In genomic region chr16:1474796-1475551, GRCh38 we compare ENCODE assay signal across 8 cellular contexts. TPM values are rescaled to one million over a fixed set of nuclear protein-coding genes. Genes with fewer than 3 reads are reported as not detected.
A peak's percentile ranks its signal among the peaks of the same experiment; 100 is the strongest.
DNase-seq lines count a peak whose midpoint lies in the region; ATAC-seq, FAIRE-seq and TF ChIP-seq lines count a peak whose summit lies in the region.

TSS of gene CLCN7 (minus strand) at chr16:1475028. CDS start at chr16:1474974, 54 bp downstream.

- peak; percentile 70 to 86 (median 80) for DNase-seq in CD4-positive, alpha-beta T cell
- peak; percentile 71 to 74 for DNase-seq in NOMO-1 (lab: John Stamatoyannopoulos, UW; ENCODE audit: unreplicated experiment in 2 of 2)
- peak; percentile 93 for DNase-seq in activated CD8-positive, alpha-beta memory T cell treated with anti-CD3 and anti-CD28 coated beads, Interleukin-2, amount 10 ng/mL, durations not matched to agents 7 days and 5 days
- DNase-seq in H1 (ENCODE audit: low read depth in 1 of 2, low spot score in 2 of 2) = peak; percentile 25 to 93
- peak; percentile 88 for DNase-seq in mesendoderm
- DNase-seq in stimulated activated CD8-positive, alpha-beta memory T cell treated with anti-CD3 and anti-CD28 coated beads, Interleukin-12 subunit alpha, Interleukin-12 subunit beta, amount 100 ng/mL, for 4 hours (ENCODE audit: low read depth) = peak; percentile 80

- H2BK5ac ChIP-seq in H1 (ENCODE audit: low read depth, low read length) (peak within 1 kb of the TSS; percentile 35; the same call in 1 of the 2 replicates), mesendoderm (ENCODE audit: low read length) (no peak within 1 kb of the TSS)

- peak within 1 kb of the TSS; percentile 88 for H3K4me3 Mint-ChIP-seq in CD4-positive, alpha-beta T cell
- H3K4me3 Mint-ChIP-seq in activated CD8-positive, alpha-beta memory T cell treated with anti-CD3 and anti-CD28 coated beads, Interleukin-2, amount 10 ng/mL, durations not matched to agents 7 days and 5 days = peak within 1 kb of the TSS; percentile 80

- no peak within 1 kb of the TSS; the same call in 1 of the 2 replicates for H2AFZ ChIP-seq in H1 (ENCODE audit: low read length)

- intact Hi-C loops in CD4-positive, alpha-beta T cell (cut with DNase I, micrococcal nuclease) = loop anchor here (1.0 to 10.0 kb wide), 9 partner anchors 18 to 570 kb away; partner anchors contain the start of genes TELO2 (in 2 of the 2), TMEM204 (in 2 of the 2), UQCC4 (in 2 of the 2) and CRAMP1 (in 1 of the 2)

- H2BK15ac ChIP-seq in H1 (ENCODE audit: low read length) (no peak within 1 kb of the TSS), mesendoderm (replicated peaks; ENCODE audit: low read depth) (no peak within 1 kb of the TSS)

- peak within 1 kb of the TSS; percentile 65 for H4K91ac ChIP-seq in H1 (replicated peaks; ENCODE audit: insufficient read length, low read length)

- POLR2A ChIA-PET in CD4-positive, alpha-beta T cell (lab: Charles Lee) = interaction anchor here (0.8 to 1.3 kb wide), 2 partner anchors 18 to 59 kb away, joined by 3 to 4 read pairs; partner anchors contain the start of genes TELO2 and TMEM204
- POLR2A ChIA-PET in H1 (lab: Charles Lee; ENCODE audit: partially characterized antibody) = interaction anchor here (1.1 to 1.3 kb wide), 2 partner anchors 10 to 50 kb away, joined by 3 read pairs; no protein-coding TSS in a partner anchor

- H3K9me3 ChIP-seq in CD4-positive, alpha-beta T cell (ENCODE audit: control insufficient read depth, low read length) = no peaks in the 10 kb centered on the region
- H3K9me3 ChIP-seq in H1 (ENCODE audit: insufficient read depth in 2 of 2, low read depth in 1 of 2, low read length in 1 of 2) = peaks cover 5 to 8% of the 10 kb centered on the region in 2 experiments; a peak in 2 of 4 replicates

- no peaks in the 10 kb centered on the region for H3K36me3 ChIP-seq in H1 (ENCODE audit: control insufficient read depth in 2 of 4, insufficient read depth in 4 of 4, low read length in 3 of 4)
- H3K36me3 ChIP-seq in mesendoderm (ENCODE audit: control insufficient read depth, insufficient read depth, low read length) = no peaks in the 10 kb centered on the region

- H3K27me3 ChIP-seq in CD4-positive, alpha-beta T cell (ENCODE audit: control insufficient read depth, insufficient read depth, low read length) = no peaks in the 10 kb centered on the region
- H3K27me3 ChIP-seq in H1 (replicated peaks in 1 of 4; ENCODE audit: control insufficient read depth in 3 of 4, extremely low read depth in 1 of 4, insufficient read depth in 3 of 4, low read length in 3 of 4) = peaks cover 0 to 5% (median 0%) of the 10 kb centered on the region in 4 experiments; a peak in 2 of 7 replicates
- H3K27me3 ChIP-seq in mesendoderm (ENCODE audit: insufficient read depth, low read length, poor library complexity) = no peaks in the 10 kb centered on the region

- H2BK120ac ChIP-seq in H1 (replicated peaks; ENCODE audit: low read depth, low read length) = peak within 1 kb of the TSS; percentile 38
- no peak within 1 kb of the TSS for H2BK120ac ChIP-seq in mesendoderm (ENCODE audit: low read depth, low read length)

- H3K79me1 ChIP-seq in H1 (ENCODE audit: low read depth, low read length) = peaks cover 19% of the 10 kb centered on the region
- H3K79me1 ChIP-seq in mesendoderm (ENCODE audit: low read length) = peaks cover 4% of the 10 kb centered on the region

- no peak for TF ChIP-seq RAD21 in H1 (IDR thresholded peaks at IDR 0.05 in 1 of 2, conservative IDR thresholded peaks at IDR 0.05 in 1 of 2; ENCODE audit: low read depth in 2 of 2, low read length in 2 of 2)

- no peak within 1 kb of the TSS for H3K4ac ChIP-seq in H1 (replicated peaks; ENCODE audit: insufficient read length, low read depth, low read length)
- H3K4ac ChIP-seq in mesendoderm (ENCODE audit: low read depth, low read length) = peak within 1 kb of the TSS; percentile 97

- H2BK20ac ChIP-seq in H1 (ENCODE audit: low read length) = no peak within 1 kb of the TSS

- no peak within 1 kb of the TSS for H3K14ac ChIP-seq in H1 (ENCODE audit: insufficient read length)

- TF ChIP-seq CTCF in CD4-positive, alpha-beta T cell (IDR thresholded peaks at IDR 0.05) = no peak
- no peak for TF ChIP-seq CTCF in H1 (IDR thresholded peaks at IDR 0.05; ENCODE audit: control extremely low read depth in 1 of 3, insufficient read depth in 1 of 3, low read depth in 1 of 3, low read length in 3 of 3)

- H3K23ac ChIP-seq in H1 (ENCODE audit: insufficient read length) (no peak within 1 kb of the TSS), mesendoderm (ENCODE audit: low read length) (no peak within 1 kb of the TSS)

- peak within 1 kb of the TSS; percentile 48 to 72 (median 60) for H3K4me3 ChIP-seq in H1 (ENCODE audit: extremely low read depth in 1 of 4, insufficient read depth in 2 of 4, low read depth in 3 of 4, low read length in 4 of 4)
- peak within 1 kb of the TSS; percentile 76 for H3K4me3 ChIP-seq in mesendoderm (ENCODE audit: low read length)

- CTCF ChIA-PET in CD4-positive, alpha-beta T cell (lab: Charles Lee) = no interaction called here
- CTCF ChIA-PET in activated CD8-positive, alpha-beta memory T cell treated with anti-CD3 and anti-CD28 coated beads, Interleukin-2, amount 10 ng/mL, durations not matched to agents 7 days and 5 days (lab: Charles Lee) = no interaction called here
- CTCF ChIA-PET in H1 (lab: Charles Lee; ENCODE audit: partially characterized antibody) = interaction anchor here (0.7 to 1.4 kb wide), 2 partner anchors 19 to 92 kb away, joined by 3 to 4 read pairs; no protein-coding TSS in a partner anchor

- H3K56ac ChIP-seq in H1 (replicated peaks; ENCODE audit: insufficient read length, low read depth, low read length) = no peak within 1 kb of the TSS
- H3K56ac ChIP-seq in mesendoderm (ENCODE audit: low read length) = peak within 1 kb of the TSS; percentile 98

- H3K27me3 Mint-ChIP-seq in CD4-positive, alpha-beta T cell = no peaks in the 10 kb centered on the region
- H3K27me3 Mint-ChIP-seq in activated CD8-positive, alpha-beta memory T cell treated with anti-CD3 and anti-CD28 coated beads, Interleukin-2, amount 10 ng/mL, durations not matched to agents 7 days and 5 days = no peaks in the 10 kb centered on the region

- H3K36me3 Mint-ChIP-seq in CD4-positive, alpha-beta T cell (ENCODE audit: low read depth) = no peaks in the 10 kb centered on the region
- no peaks in the 10 kb centered on the region for H3K36me3 Mint-ChIP-seq in activated CD8-positive, alpha-beta memory T cell treated with anti-CD3 and anti-CD28 coated beads, Interleukin-2, amount 10 ng/mL, durations not matched to agents 7 days and 5 days

- H3K9me3 Mint-ChIP-seq in CD4-positive, alpha-beta T cell = no peaks in the 10 kb centered on the region
- no peaks in the 10 kb centered on the region for H3K9me3 Mint-ChIP-seq in activated CD8-positive, alpha-beta memory T cell treated with anti-CD3 and anti-CD28 coated beads, Interleukin-2, amount 10 ng/mL, durations not matched to agents 7 days and 5 days (ENCODE audit: low read depth)

- ATAC-seq in CD4-positive, alpha-beta T cell (ENCODE audit: poor library complexity) = peak; percentile 87
- peak; percentile 71 for ATAC-seq in GM19395 (IDR thresholded peaks at IDR 0.05; ENCODE audit: unreplicated experiment)
- peak; percentile 65 for ATAC-seq in HG03558 (IDR thresholded peaks at IDR 0.05; ENCODE audit: extremely low read depth, unreplicated experiment)
- ATAC-seq in activated CD8-positive, alpha-beta memory T cell treated with anti-CD3 and anti-CD28 coated beads, Interleukin-2, amount 10 ng/mL, durations not matched to agents 7 days and 5 days = peak; percentile 93

- H3K4me1 ChIP-seq in H1 (replicated peaks in 1 of 4; ENCODE audit: control insufficient read depth in 3 of 4, insufficient read depth in 4 of 4, low read length in 3 of 4) (peaks cover 0 to 7% (median under 1%) of the 10 kb centered on the region in 4 experiments; a peak in 3 of 7 replicates), mesendoderm (ENCODE audit: control insufficient read depth, low read depth, low read length) (peaks cover 3% of the 10 kb centered on the region)

- H4K8ac ChIP-seq in H1 (ENCODE audit: extremely low read depth, insufficient read depth, low read length) (peak within 1 kb of the TSS; percentile 98), mesendoderm (ENCODE audit: low read depth, low read length) (peak within 1 kb of the TSS; percentile 13)

- H3K9ac ChIP-seq in H1 (replicated peaks in 1 of 4; ENCODE audit: extremely low read depth in 1 of 4, low read depth in 3 of 4, low read length in 3 of 4) (peak within 1 kb of the TSS; percentile 62 to 91 (median 77)), mesendoderm (ENCODE audit: low read length) (peak within 1 kb of the TSS; percentile 92)

- H3K79me2 ChIP-seq in H1 (ENCODE audit: control insufficient read depth in 1 of 2, insufficient read depth in 2 of 2, low read length in 2 of 2) (peaks cover 4 to 40% of the 10 kb centered on the region in 2 experiments), mesendoderm (ENCODE audit: control insufficient read depth, insufficient read depth, low read length) (peaks cover 6% of the 10 kb centered on the region)

- peak in 1 of 2 experiments; percentile 75; a peak in 1 of 3 replicates for TF ChIP-seq EP300 in H1 (IDR thresholded peaks at IDR 0.05; ENCODE audit: borderline replicate concordance in 1 of 2, low read depth in 2 of 2, low read length in 2 of 2)

- H3K23me2 ChIP-seq in H1 (ENCODE audit: low read depth, low read length) = peaks cover 8% of the 10 kb centered on the region

- H4K5ac ChIP-seq in H1 (ENCODE audit: insufficient read length, low read depth, low read length) (peak within 1 kb of the TSS; percentile 47), mesendoderm (ENCODE audit: low read length) (no peak within 1 kb of the TSS)

- no peak within 1 kb of the TSS for H2BK12ac ChIP-seq in H1 (ENCODE audit: low read depth, low read length)

- no peak for FAIRE-seq in H1 (lab: Jason Lieb, UNC)

- H4K20me1 ChIP-seq in H1 (replicated peaks in 1 of 2; ENCODE audit: control insufficient read depth in 1 of 2, insufficient read depth in 2 of 2, low read length in 2 of 2) = peaks cover 4 to 5% of the 10 kb centered on the region in 2 experiments

- peak within 1 kb of the TSS; percentile 89 for H3K27ac Mint-ChIP-seq in CD4-positive, alpha-beta T cell
- H3K27ac Mint-ChIP-seq in activated CD8-positive, alpha-beta memory T cell treated with anti-CD3 and anti-CD28 coated beads, Interleukin-2, amount 10 ng/mL, durations not matched to agents 7 days and 5 days = peak within 1 kb of the TSS; percentile 78

- TF ChIP-seq POLR2A in H1 (IDR thresholded peaks at IDR 0.05; ENCODE audit: control extremely low read depth in 1 of 2, low read depth in 2 of 2, low read length in 2 of 2) = peak in 1 of 2 experiments; percentile 86; a peak in 2 of 3 replicates

- H3K27ac ChIP-seq in CD4-positive, alpha-beta T cell (ENCODE audit: low read depth, low read length) = peak within 1 kb of the TSS; percentile 84
- peak within 1 kb of the TSS; percentile 60; the same call in 1 of the 2 replicates for H3K27ac ChIP-seq in H1 (ENCODE audit: low read depth, low read length)
- peak within 1 kb of the TSS; percentile 33 for H3K27ac ChIP-seq in mesendoderm (ENCODE audit: low read depth, low read length)

- H3K4me2 ChIP-seq in H1 (ENCODE audit: insufficient read depth in 1 of 2, low read depth in 2 of 2, low read length in 2 of 2) = peak within 1 kb of the TSS; percentile 90 to 97
- peak within 1 kb of the TSS; percentile 78 for H3K4me2 ChIP-seq in mesendoderm (ENCODE audit: low read length)

- H2AK5ac ChIP-seq in H1 (ENCODE audit: low read depth, low read length) (peak within 1 kb of the TSS; percentile 71; the same call in 1 of the 2 replicates), mesendoderm (ENCODE audit: low read length) (no peak within 1 kb of the TSS)

- peaks cover 43% of the 10 kb centered on the region for H3K4me1 Mint-ChIP-seq in CD4-positive, alpha-beta T cell (ENCODE audit: low read depth)
- H3K4me1 Mint-ChIP-seq in activated CD8-positive, alpha-beta memory T cell treated with anti-CD3 and anti-CD28 coated beads, Interleukin-2, amount 10 ng/mL, durations not matched to agents 7 days and 5 days = peaks cover 21% of the 10 kb centered on the region

- 7% methylated on average over 53 of the region's 99 CpGs; no CpG with 5 or more reads in 1 of the 2 experiments for WGBS in H1 (ENCODE audit: extremely low coverage in 1 of 2, insufficient coverage in 1 of 2, insufficient read length in 1 of 2, insufficient replicate concordance in 2 of 2, low coverage in 1 of 2, low lambda C conversion rate in 2 of 2, missing lambda C conversion rate in 1 of 2), 2 experiments
- no CpG with 5 or more reads among the region's 99 CpGs for WGBS in mesendoderm (ENCODE audit: extremely low coverage, insufficient coverage, low lambda C conversion rate)

- H3K18ac ChIP-seq in H1 (ENCODE audit: extremely low read depth, low read length) = peak within 1 kb of the TSS; percentile 51
- peak within 1 kb of the TSS; percentile 90 for H3K18ac ChIP-seq in mesendoderm (ENCODE audit: low read length)

RNA-seq across cellular contexts. Expression of gene CLCN7, which starts in this region (rescaled TPM):
- 10 to 100 TPM; 70.5 to 76.2 TPM for total RNA-seq in CD4-positive, alpha-beta T cell
- total RNA-seq in activated CD8-positive, alpha-beta memory T cell treated with anti-CD3 and anti-CD28 coated beads, Interleukin-2, amount 10 ng/mL, durations not matched to agents 7 days and 5 days = 10 to 100 TPM; 53.0 to 60.5 TPM
- total RNA-seq in H1 (2021; fragmentation: NEBNext Ultra II Directional; extraction: Animal tissue kit (Norgen Biotek cat#: 25700)) = 76.5 and 81.5 TPM in 2 replicates
- polyA plus RNA-seq in H1 (2011; rRNA removed) = 38.6 and 79.6 TPM in 2 replicates
- polyA plus RNA-seq in H1 (2011; cell fraction: cytosol; rRNA removed) = 41.1 TPM
- 372 TPM for polyA plus RNA-seq in H1 (2011; cell fraction: nucleus; rRNA removed)
- polyA plus RNA-seq in H1 (2012, experiment 1 of 2) = 64.4 to 95.0 TPM (median 79.5 TPM) in 4 replicates
- 57.4 TPM for polyA plus RNA-seq in H1 (2012, experiment 2 of 2)
- polyA plus RNA-seq in H1 (2013, experiment 1 of 2) = 61.1 TPM
- 57.1 TPM for polyA plus RNA-seq in H1 (2013, experiment 2 of 2)
- polyA minus RNA-seq in H1 (2011; rRNA and poly(A)+ RNA removed) = 30.3 and 38.3 TPM in 2 replicates
- 33.2 TPM for polyA minus RNA-seq in H1 (2011; cell fraction: cytosol; rRNA and poly(A)+ RNA removed)
- 76.7 TPM for polyA minus RNA-seq in H1 (2011; cell fraction: nucleus; rRNA and poly(A)+ RNA removed)
- 26.8 TPM for polyA plus RNA-seq in mesendoderm (2013, experiment 1 of 2)
- 28.0 TPM for polyA plus RNA-seq in mesendoderm (2013, experiment 2 of 2)

Comparison
In these comparisons a context has a peak if more than half of its experiments do, and no peak if none do; other contexts are left out.
1. Peak in every context shown above with its lines: DNase-seq, ATAC-seq, H3K4me3 ChIP-seq and H3K27ac ChIP-seq.
2. H3K27ac ChIP-seq: peak in every context shown above with its lines; median percentile 84 in CD4-positive, alpha-beta T cell; 60 in H1; 33 in mesendoderm.